In the genomic region with DNA sequence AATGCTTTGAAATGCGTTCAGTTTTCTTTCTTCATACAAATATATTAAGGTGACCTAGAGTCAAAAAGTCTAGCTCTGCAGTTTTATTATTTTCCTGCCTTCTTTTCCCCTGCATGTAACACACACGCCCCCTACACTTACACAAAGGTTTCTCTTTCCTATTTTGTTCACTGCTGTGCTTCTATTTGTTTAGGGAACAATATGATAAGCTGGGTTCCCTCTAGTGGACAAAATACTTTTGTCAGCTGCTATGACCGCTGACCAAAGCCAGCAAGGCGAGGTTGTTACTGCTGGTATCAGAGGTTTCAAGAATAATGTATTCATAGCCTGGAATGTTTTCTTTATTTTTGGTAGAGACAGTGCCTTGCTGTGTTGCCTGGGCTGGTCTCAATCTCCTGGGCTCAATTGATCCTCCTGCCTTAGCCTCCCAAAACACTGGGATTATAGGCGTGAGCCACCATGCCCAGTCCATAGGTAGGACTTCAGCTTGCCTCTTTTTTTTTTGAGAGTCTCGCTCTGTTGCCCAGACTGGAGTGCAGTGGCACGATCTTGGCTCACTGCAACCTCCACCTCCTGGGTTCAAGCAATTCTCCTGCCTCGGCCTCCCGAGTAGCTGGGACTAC, we compare ENCODE assay signal across 8 cellular contexts. TPM values are rescaled to one million over a fixed set of nuclear protein-coding genes. Genes with fewer than 3 reads are reported as not detected.
DNase-seq lines count a peak whose midpoint lies in the region; ATAC-seq and TF ChIP-seq lines count a peak whose summit lies in the region.

No MANE protein-coding gene starts in this region.

- no peaks in the 10 kb centered on the region for H3K4me1 ChIP-seq in ascending aorta
- no peaks in the 10 kb centered on the region for H3K4me1 ChIP-seq in right cardiac atrium (ENCODE audit: control insufficient read depth, insufficient read depth, low read length)

- H3K9me3 ChIP-seq in ascending aorta = no peaks in the 10 kb centered on the region
- no peaks in the 10 kb centered on the region for H3K9me3 ChIP-seq in right cardiac atrium (ENCODE audit: control insufficient read depth, low read length)

- peaks cover 0 to 10% of the 10 kb centered on the region in 2 donors for H3K36me3 ChIP-seq in ascending aorta

- peak; percentile 87 to 88 for ATAC-seq in right cardiac atrium
- no peak for ATAC-seq in HG03469 (IDR thresholded peaks at IDR 0.05; ENCODE audit: unreplicated experiment)

- H3K27ac ChIP-seq in ascending aorta = no peak overlapping the region
- H3K27ac ChIP-seq in right cardiac atrium (ENCODE audit: low read length) = peak overlapping the region; percentile 76

- H3K27me3 ChIP-seq in ascending aorta (no peaks in the 10 kb centered on the region), right cardiac atrium (ENCODE audit: control insufficient read depth, insufficient read depth) (no peaks in the 10 kb centered on the region)

- DNase-seq in CD1c-positive myeloid dendritic cell (ENCODE audit: extremely low spot score) (peak; percentile 60), GM20000 (ENCODE audit: low spot score) (peak; percentile 58), NCI-H2196 treated with DMSO at 0.1 percent for 48 hours (lab: John Stamatoyannopoulos, UW; ENCODE audit: unreplicated experiment) (peak; percentile 37), ascending aorta (ENCODE audit: low spot score in 2 of 2) (no peak), right cardiac atrium (peak in 1 of 3 donors; percentile 43), retinal pigment epithelial cell (ENCODE audit: low read depth) (peak; percentile 45), germinal center (ENCODE audit: low spot score) (no peak)

- H3K4me3 ChIP-seq in ascending aorta (no peak overlapping the region), right cardiac atrium (ENCODE audit: low read length) (no peak overlapping the region), retinal pigment epithelial cell (ENCODE audit: low read length) (no peak overlapping the region)

- TF ChIP-seq CTCF in GM20000 (IDR thresholded peaks at IDR 0.05; ENCODE audit: extremely low read depth, missing control alignments) (peak; percentile 29), ascending aorta (IDR thresholded peaks at IDR 0.05) (peak; percentile 29 to 60 (median 45)), retinal pigment epithelial cell (conservative IDR thresholded peaks at IDR 0.05; ENCODE audit: low read depth, low read length) (peak; percentile 81)

- 59% methylated on average over 9 of the region's 9 CpGs for WGBS in right cardiac atrium

- intact Hi-C loops in ascending aorta (cut with DNase I) = no loop called here
- intact Hi-C loops in right cardiac atrium (cut with DNase I) = no loop called here

RNA-seq across cellular contexts. Expression of a gene that starts 33.4 kb away (rescaled TPM):
- total RNA-seq in ascending aorta = 13.9 TPM
- total RNA-seq in right cardiac atrium = 10 to 100 TPM; 10.6 to 20.7 (median 15.3) TPM
- 14.9 TPM for polyA plus RNA-seq in right cardiac atrium

RNA-seq across cellular contexts. Expression of a gene that starts 47.9 kb away (rescaled TPM):
- 1.6 TPM for total RNA-seq in ascending aorta
- total RNA-seq in right cardiac atrium = 10 to 100 TPM; 12.7 to 48.1 (median 16.9) TPM
- polyA plus RNA-seq in right cardiac atrium = 29.5 TPM

Comparison
In these comparisons a context has a peak if more than half of its experiments do, and no peak if none do; other contexts are left out.
1. DNase-seq: peak in CD1c-positive myeloid dendritic cell (single experiment), GM20000 (single experiment), NCI-H2196 treated with DMSO at 0.1 percent for 48 hours (single experiment) and retinal pigment epithelial cell (single experiment); none in ascending aorta (0 of 2) and germinal center (single experiment).
2. CTCF ChIP-seq: peak in every context shown above with its lines; median percentile 81 in retinal pigment epithelial cell; 45 in ascending aorta; 29 in GM20000.